8 cellular contexts compared by ENCODE assay signal in genomic region chr14:31456841-31457664, GRCh38.
DNase-seq lines count a peak whose midpoint lies in the region; ATAC-seq and TF ChIP-seq lines count a peak whose summit lies in the region.

TSS of gene DTD2 (minus strand) at chr14:31457506. CDS start at chr14:31457393, 113 bp downstream.

- TF ChIP-seq POLR2A in GM18951 (IDR thresholded peaks at IDR 0.05; ENCODE audit: extremely low read depth, insufficient read depth, insufficient read length): peak; percentile 93

- DNase-seq in AG08396 (ENCODE audit: low spot score) (peak; percentile 97), NCI-H226 (peak; percentile 88), inferior parietal cortex (ENCODE audit: extremely low spot score) (peak; percentile 99)
- peak; percentile 80 to 85 (median 82) for DNase-seq in activated CD4-positive, CD25-positive, alpha-beta regulatory T cell (lab: John Stamatoyannopoulos, UW)
- DNase-seq in central memory CD4-positive, alpha-beta T cell: peak; percentile 84
- peak; percentile 84 to 86 for DNase-seq in stimulated activated CD4-positive, alpha-beta T cell treated with anti-CD3 and anti-CD28 coated beads, Interleukin-12 subunit alpha, Interleukin-12 subunit beta, amount 100 ng/mL, for 24 hours (ENCODE audit: low read depth in 2 of 2)

- ATAC-seq in HG03196 (IDR thresholded peaks at IDR 0.05; ENCODE audit: unreplicated experiment): peak; percentile 99

- in situ Hi-C loops in GM18951 (cut with MboI; ENCODE audit: low sequenced_read_pairs, unreplicated experiment): no loop called here

Comparison
In these comparisons a context has a peak if more than half of its experiments do, and no peak if none do; other contexts are left out.
1. Peak in every context shown above with its lines: DNase-seq and ATAC-seq.